ENCODE assay signal across 8 cellular contexts in genomic region chr4:107913283-107913899, GRCh38.
DNase-seq lines count a peak whose midpoint lies in the region; ATAC-seq and TF ChIP-seq lines count a peak whose summit lies in the region.

No MANE protein-coding gene starts in this region.

- H3K9me3 ChIP-seq in parathyroid adenoma (ENCODE audit: control insufficient read depth, low read length), result no peaks in the 10 kb centered on the region

- no peak overlapping the region for H2AFZ ChIP-seq in parathyroid adenoma

- no peak overlapping the region for H3K9ac ChIP-seq in parathyroid adenoma

- no peak overlapping the region for H3K27ac ChIP-seq in parathyroid adenoma

- H3K4me1 ChIP-seq in parathyroid adenoma, result no peaks in the 10 kb centered on the region

- TF ChIP-seq CTCF in parathyroid adenoma (IDR thresholded peaks at IDR 0.05), result peak; percentile 60

- no peaks in the 10 kb centered on the region for H3K27me3 ChIP-seq in parathyroid adenoma (ENCODE audit: control insufficient read depth, insufficient read depth, low read length)

- no peak overlapping the region for H3K4me2 ChIP-seq in parathyroid adenoma (ENCODE audit: low read length)

- ATAC-seq in GM18499 (IDR thresholded peaks at IDR 0.05; ENCODE audit: insufficient read depth, unreplicated experiment) (peak; percentile 71), HG02852 (IDR thresholded peaks at IDR 0.05; ENCODE audit: unreplicated experiment) (peak; percentile 96)
- ATAC-seq in activated CD4-positive, CD25-positive, alpha-beta regulatory T cell treated with anti-CD3 and anti-CD28 coated beads, Interleukin-2, amount 50 U/mL, for 24 hours, result peak; percentile 64 to 69

- no peaks in the 10 kb centered on the region for H3K79me2 ChIP-seq in parathyroid adenoma

- DNase-seq in COLO829 (ENCODE audit: low spot score) (peak; percentile 58), NCI-H146 treated with DMSO at 0.1 percent for 48 hours (lab: John Stamatoyannopoulos, UW; ENCODE audit: unreplicated experiment) (peak; percentile 32), germinal center (ENCODE audit: low spot score) (peak; percentile 17), GOT3 (lab: John Stamatoyannopoulos, UW) (no peak)

- H3K4me3 ChIP-seq in parathyroid adenoma (ENCODE audit: low read depth, low read length), result no peak overlapping the region

- no peaks in the 10 kb centered on the region for H3K36me3 ChIP-seq in parathyroid adenoma (ENCODE audit: control insufficient read depth, insufficient read depth, low read length)
